Comparison of ENCODE assay signal across 18 cellular contexts in the genomic region with DNA sequence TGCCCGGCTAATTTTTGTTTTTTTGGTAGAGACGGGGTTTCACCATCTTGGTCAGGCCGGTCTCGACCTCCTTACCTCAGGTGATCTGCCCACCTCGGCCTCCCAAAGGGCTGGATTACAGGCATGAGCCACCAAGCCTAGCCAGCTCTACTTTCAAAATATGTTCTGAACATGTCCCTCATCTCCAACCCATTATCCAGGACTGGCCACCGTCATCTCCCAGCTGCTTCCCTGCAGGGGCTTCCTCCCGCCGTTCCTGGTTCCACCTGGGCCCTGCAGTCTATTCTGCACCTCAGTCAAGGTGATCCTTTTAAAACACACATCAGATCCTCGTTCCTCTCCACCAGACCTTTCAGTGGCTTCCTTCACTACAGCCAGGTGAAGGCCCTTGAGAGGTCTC.
DNase-seq lines count a peak whose midpoint lies in the region; ATAC-seq and TF ChIP-seq lines count a peak whose summit lies in the region.
"Had no signal": no experiment of that assay in that cellular context is flagged by ENCODE, and none has a peak within 500 bp of the region (broad histone marks: within the 10 kb centered on the region; RNA-seq: fewer than 3 reads in every experiment).

No MANE protein-coding gene starts in this region.

- H3K4me3 Mint-ChIP-seq in WTC11 (no peak overlapping the region), endodermal cell (no peak overlapping the region)
- H3K4me3 Mint-ChIP-seq: HFFc6 had no signal

- H3K9me3 Mint-ChIP-seq in WTC11 (peaks cover 52% of the 10 kb centered on the region), endodermal cell (peaks cover 45% of the 10 kb centered on the region)

- no peaks in the 10 kb centered on the region for H3K9me3 ChIP-seq in right cardiac atrium (ENCODE audit: control insufficient read depth, low read length)
- peaks cover 25% of the 10 kb centered on the region for H3K9me3 ChIP-seq in endodermal cell (ENCODE audit: control insufficient read depth, low read length)
- H3K9me3 ChIP-seq in sigmoid colon: peaks cover 4 to 12% (median 9%) of the 10 kb centered on the region in 4 donors

- 89% methylated on average over 9 of the region's 9 CpGs for WGBS in right cardiac atrium
- 90 to 93% methylated on average over 8 to 9 of the region's 9 CpGs for WGBS in endodermal cell (ENCODE audit: insufficient coverage in 1 of 2, insufficient read length in 1 of 2), 2 experiments
- WGBS in sigmoid colon, 2 donors: 88 to 90% methylated on average over 9 of the region's 9 CpGs

- H3K9ac ChIP-seq in endodermal cell (ENCODE audit: extremely low read depth, low read length, poor library complexity, severe bottlenecking): no peak overlapping the region

- TF ChIP-seq EP300 in sigmoid colon (IDR thresholded peaks at IDR 0.05): no peak

- ATAC-seq in right cardiac atrium: no peak
- no peak for ATAC-seq in WTC11
- no peak for ATAC-seq in GM19455 (IDR thresholded peaks at IDR 0.05; ENCODE audit: unreplicated experiment)
- ATAC-seq in foreskin keratinocyte: no peak

- H3K27me3 Mint-ChIP-seq in WTC11 (ENCODE audit: low read depth): peaks cover 41% of the 10 kb centered on the region
- peaks cover 16% of the 10 kb centered on the region for H3K27me3 Mint-ChIP-seq in endodermal cell (ENCODE audit: insufficient read depth)

- DNase-seq in cardiac septum (ENCODE audit: low spot score): peak; percentile 38
- no peak for DNase-seq in right cardiac atrium
- peak; percentile 5 for DNase-seq in WTC11 (ENCODE audit: low spot score)
- DNase-seq in endodermal cell: peak; percentile 20
- DNase-seq in sigmoid colon: peak; percentile 21
- DNase-seq in NCI-H345 (lab: John Stamatoyannopoulos, UW): no peak
- DNase-seq in foreskin keratinocyte: no peak
- DNase-seq: C1 segment of cervical spinal cord; Calu3; CD4-positive, alpha-beta memory T cell; COR-L47; DMS53; DMS79 treated with DMSO at 0.1 percent for 48 hours; GF-D8; GOT3; HFFc6 had no signal

- H3K27ac ChIP-seq in right cardiac atrium (ENCODE audit: low read length) (no peak overlapping the region), endodermal cell (ENCODE audit: low read depth, low read length) (no peak overlapping the region), sigmoid colon (no peak overlapping the region), foreskin keratinocyte (no peak overlapping the region)

- intact Hi-C loops in cardiac septum (cut with DNase I) (no loop called here), right cardiac atrium (cut with DNase I) (no loop called here), sigmoid colon (cut with DNase I) (no loop called here)

- H3K27me3 ChIP-seq in right cardiac atrium (ENCODE audit: control insufficient read depth, insufficient read depth) (no peaks in the 10 kb centered on the region), endodermal cell (ENCODE audit: control insufficient read depth, insufficient read depth, low read length, poor library complexity, severe bottlenecking) (peaks cover 11% of the 10 kb centered on the region), sigmoid colon (peaks cover 8 to 51% (median 30%) of the 10 kb centered on the region in 3 donors), foreskin keratinocyte (no peaks in the 10 kb centered on the region)

- CTCF ChIA-PET in WTC11 (lab: Charles Lee): interaction anchor here (0.5 to 0.8 kb wide), 2 partner anchors 23 to 77 kb away, joined by 3 read pairs; no protein-coding TSS in a partner anchor

- POLR2A ChIA-PET in WTC11 (lab: Charles Lee): interaction anchor here (0.7 kb wide), 1 partner anchor 20 kb away, joined by 3 read pairs; no protein-coding TSS in a partner anchor

- no peaks in the 10 kb centered on the region for H3K36me3 ChIP-seq in endodermal cell (ENCODE audit: control insufficient read depth, insufficient read depth, low read length)
- no peaks in the 10 kb centered on the region for H3K36me3 ChIP-seq in sigmoid colon
- H3K36me3 ChIP-seq: HAP-1 had no signal

- TF ChIP-seq POLR2A in sigmoid colon (IDR thresholded peaks at IDR 0.05): no peak

- no peak for TF ChIP-seq CTCF in WTC11 (IDR thresholded peaks at IDR 0.05)
- TF ChIP-seq CTCF in endodermal cell (conservative IDR thresholded peaks at IDR 0.05): no peak
- no peak for TF ChIP-seq CTCF in sigmoid colon (IDR thresholded peaks at IDR 0.05)
- no peak for TF ChIP-seq CTCF in foreskin keratinocyte (conservative IDR thresholded peaks at IDR 0.05)

- H3K4me1 ChIP-seq in right cardiac atrium (ENCODE audit: control insufficient read depth, insufficient read depth, low read length) (no peaks in the 10 kb centered on the region), endodermal cell (ENCODE audit: control insufficient read depth, insufficient read depth, low read length) (no peaks in the 10 kb centered on the region), sigmoid colon (no peaks in the 10 kb centered on the region), foreskin keratinocyte (no peaks in the 10 kb centered on the region)
- H3K4me1 ChIP-seq: HAP-1 had no signal

- no peaks in the 10 kb centered on the region for H3K4me1 Mint-ChIP-seq in WTC11
- no peaks in the 10 kb centered on the region for H3K4me1 Mint-ChIP-seq in endodermal cell
- H3K4me1 Mint-ChIP-seq: CD4-positive, alpha-beta memory T cell had no signal

- H3K36me3 Mint-ChIP-seq in WTC11 (peaks cover 17% of the 10 kb centered on the region), endodermal cell (ENCODE audit: low read depth) (no peaks in the 10 kb centered on the region)

- H3K4me3 ChIP-seq in right cardiac atrium (ENCODE audit: low read length): no peak overlapping the region
- no peak overlapping the region for H3K4me3 ChIP-seq in endodermal cell (ENCODE audit: low read length)
- H3K4me3 ChIP-seq in sigmoid colon: no peak overlapping the region
- H3K4me3 ChIP-seq: HAP-1 had no signal

- no peak overlapping the region for H3K27ac Mint-ChIP-seq in WTC11
- no peak overlapping the region for H3K27ac Mint-ChIP-seq in endodermal cell
- H3K27ac Mint-ChIP-seq: HFFc6 had no signal

TF ChIP-seq in WTC11, 78 proteins besides CTCF, POLR2A, EP300 and RAD21 (continues in another document):
- TF ChIP-seq, protein P1, sequence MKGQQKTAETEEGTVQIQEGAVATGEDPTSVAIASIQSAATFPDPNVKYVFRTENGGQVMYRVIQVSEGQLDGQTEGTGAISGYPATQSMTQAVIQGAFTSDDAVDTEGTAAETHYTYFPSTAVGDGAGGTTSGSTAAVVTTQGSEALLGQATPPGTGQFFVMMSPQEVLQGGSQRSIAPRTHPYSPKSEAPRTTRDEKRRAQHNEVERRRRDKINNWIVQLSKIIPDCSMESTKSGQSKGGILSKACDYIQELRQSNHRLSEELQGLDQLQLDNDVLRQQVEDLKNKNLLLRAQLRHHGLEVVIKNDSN (CRISPR knock-in tag; IDR thresholded peaks at IDR 0.05): no peak
- TF ChIP-seq NR3C1 (CRISPR knock-in tag; conservative IDR thresholded peaks at IDR 0.05; ENCODE audit: low read depth) (no peak), ZNF219 (CRISPR knock-in tag; IDR thresholded peaks at IDR 0.05; ENCODE audit: borderline replicate concordance) (no peak), FOXJ3 (CRISPR knock-in tag; IDR thresholded peaks at IDR 0.05; ENCODE audit: borderline replicate concordance) (no peak), ZNF263 (CRISPR knock-in tag; IDR thresholded peaks at IDR 0.05; ENCODE audit: low read depth) (no peak)
- TF ChIP-seq, protein P2, sequence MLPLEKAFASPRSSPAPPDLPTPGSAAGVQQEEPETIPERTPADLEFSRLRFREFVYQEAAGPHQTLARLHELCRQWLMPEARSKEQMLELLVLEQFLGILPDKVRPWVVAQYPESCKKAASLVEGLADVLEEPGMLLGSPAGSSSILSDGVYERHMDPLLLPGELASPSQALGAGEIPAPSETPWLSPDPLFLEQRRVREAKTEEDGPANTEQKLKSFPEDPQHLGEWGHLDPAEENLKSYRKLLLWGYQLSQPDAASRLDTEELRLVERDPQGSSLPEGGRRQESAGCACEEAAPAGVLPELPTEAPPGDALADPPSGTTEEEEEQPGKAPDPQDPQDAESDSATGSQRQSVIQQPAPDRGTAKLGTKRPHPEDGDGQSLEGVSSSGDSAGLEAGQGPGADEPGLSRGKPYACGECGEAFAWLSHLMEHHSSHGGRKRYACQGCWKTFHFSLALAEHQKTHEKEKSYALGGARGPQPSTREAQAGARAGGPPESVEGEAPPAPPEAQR (CRISPR knock-in tag; IDR thresholded peaks at IDR 0.05): no peak
- TF ChIP-seq, protein P3, sequence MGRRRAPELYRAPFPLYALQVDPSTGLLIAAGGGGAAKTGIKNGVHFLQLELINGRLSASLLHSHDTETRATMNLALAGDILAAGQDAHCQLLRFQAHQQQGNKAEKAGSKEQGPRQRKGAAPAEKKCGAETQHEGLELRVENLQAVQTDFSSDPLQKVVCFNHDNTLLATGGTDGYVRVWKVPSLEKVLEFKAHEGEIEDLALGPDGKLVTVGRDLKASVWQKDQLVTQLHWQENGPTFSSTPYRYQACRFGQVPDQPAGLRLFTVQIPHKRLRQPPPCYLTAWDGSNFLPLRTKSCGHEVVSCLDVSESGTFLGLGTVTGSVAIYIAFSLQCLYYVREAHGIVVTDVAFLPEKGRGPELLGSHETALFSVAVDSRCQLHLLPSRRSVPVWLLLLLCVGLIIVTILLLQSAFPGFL (CRISPR knock-in tag; IDR thresholded peaks at IDR 0.05; ENCODE audit: borderline replicate concordance): no peak
- TF ChIP-seq, protein P4, sequence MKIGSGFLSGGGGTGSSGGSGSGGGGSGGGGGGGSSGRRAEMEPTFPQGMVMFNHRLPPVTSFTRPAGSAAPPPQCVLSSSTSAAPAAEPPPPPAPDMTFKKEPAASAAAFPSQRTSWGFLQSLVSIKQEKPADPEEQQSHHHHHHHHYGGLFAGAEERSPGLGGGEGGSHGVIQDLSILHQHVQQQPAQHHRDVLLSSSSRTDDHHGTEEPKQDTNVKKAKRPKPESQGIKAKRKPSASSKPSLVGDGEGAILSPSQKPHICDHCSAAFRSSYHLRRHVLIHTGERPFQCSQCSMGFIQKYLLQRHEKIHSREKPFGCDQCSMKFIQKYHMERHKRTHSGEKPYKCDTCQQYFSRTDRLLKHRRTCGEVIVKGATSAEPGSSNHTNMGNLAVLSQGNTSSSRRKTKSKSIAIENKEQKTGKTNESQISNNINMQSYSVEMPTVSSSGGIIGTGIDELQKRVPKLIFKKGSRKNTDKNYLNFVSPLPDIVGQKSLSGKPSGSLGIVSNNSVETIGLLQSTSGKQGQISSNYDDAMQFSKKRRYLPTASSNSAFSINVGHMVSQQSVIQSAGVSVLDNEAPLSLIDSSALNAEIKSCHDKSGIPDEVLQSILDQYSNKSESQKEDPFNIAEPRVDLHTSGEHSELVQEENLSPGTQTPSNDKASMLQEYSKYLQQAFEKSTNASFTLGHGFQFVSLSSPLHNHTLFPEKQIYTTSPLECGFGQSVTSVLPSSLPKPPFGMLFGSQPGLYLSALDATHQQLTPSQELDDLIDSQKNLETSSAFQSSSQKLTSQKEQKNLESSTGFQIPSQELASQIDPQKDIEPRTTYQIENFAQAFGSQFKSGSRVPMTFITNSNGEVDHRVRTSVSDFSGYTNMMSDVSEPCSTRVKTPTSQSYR (CRISPR knock-in tag; IDR thresholded peaks at IDR 0.05): no peak

Comparison
In these comparisons a context has a peak if more than half of its experiments do, and no peak if none do; other contexts are left out.
1. DNase-seq: peak in cardiac septum (single experiment), WTC11 (single experiment), endodermal cell (single experiment) and sigmoid colon (single experiment); none in right cardiac atrium (0 of 3), NCI-H345 (single experiment) and foreskin keratinocyte (0 of 2).